Comparison of ENCODE assay signal across 2 cellular contexts in the genomic region with DNA sequence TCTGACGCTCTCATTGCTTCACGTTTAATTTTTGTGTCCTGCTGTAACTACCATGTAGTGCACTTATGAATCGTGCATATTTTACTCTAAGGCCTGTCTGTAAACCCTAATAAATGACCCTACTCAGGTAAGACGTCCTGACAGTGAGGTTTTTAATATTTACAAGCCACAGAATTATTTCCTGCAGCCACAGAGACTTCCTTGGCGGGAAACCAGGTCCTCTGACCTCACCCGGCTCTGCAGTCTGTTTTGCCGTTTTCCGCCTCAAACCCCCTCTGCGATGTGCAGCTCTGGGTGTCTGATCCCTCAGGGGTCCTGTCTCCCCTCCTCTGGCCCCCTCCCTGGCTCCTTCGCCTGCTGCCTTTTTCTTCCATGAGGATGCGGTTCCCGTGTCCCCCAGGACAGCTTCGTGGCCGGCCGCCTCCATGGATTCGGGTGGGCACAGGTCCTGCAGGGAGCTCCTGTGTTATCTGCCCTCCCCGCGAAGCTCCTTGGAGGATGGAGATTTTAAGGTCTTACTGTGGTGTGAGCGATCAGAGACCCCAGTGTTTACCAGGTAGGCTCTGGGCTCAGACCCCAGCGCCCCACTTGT.
TF ChIP-seq lines count a peak whose summit lies in the region.

No MANE protein-coding gene starts in this region.

TF ChIP-seq in SK-N-SH treated with all-trans-retinoic acid at 6 μM for 48 hours, 23 proteins besides CTCF, POLR2A, EP300 and RAD21 (continued from another document):
- TF ChIP-seq, protein P1, sequence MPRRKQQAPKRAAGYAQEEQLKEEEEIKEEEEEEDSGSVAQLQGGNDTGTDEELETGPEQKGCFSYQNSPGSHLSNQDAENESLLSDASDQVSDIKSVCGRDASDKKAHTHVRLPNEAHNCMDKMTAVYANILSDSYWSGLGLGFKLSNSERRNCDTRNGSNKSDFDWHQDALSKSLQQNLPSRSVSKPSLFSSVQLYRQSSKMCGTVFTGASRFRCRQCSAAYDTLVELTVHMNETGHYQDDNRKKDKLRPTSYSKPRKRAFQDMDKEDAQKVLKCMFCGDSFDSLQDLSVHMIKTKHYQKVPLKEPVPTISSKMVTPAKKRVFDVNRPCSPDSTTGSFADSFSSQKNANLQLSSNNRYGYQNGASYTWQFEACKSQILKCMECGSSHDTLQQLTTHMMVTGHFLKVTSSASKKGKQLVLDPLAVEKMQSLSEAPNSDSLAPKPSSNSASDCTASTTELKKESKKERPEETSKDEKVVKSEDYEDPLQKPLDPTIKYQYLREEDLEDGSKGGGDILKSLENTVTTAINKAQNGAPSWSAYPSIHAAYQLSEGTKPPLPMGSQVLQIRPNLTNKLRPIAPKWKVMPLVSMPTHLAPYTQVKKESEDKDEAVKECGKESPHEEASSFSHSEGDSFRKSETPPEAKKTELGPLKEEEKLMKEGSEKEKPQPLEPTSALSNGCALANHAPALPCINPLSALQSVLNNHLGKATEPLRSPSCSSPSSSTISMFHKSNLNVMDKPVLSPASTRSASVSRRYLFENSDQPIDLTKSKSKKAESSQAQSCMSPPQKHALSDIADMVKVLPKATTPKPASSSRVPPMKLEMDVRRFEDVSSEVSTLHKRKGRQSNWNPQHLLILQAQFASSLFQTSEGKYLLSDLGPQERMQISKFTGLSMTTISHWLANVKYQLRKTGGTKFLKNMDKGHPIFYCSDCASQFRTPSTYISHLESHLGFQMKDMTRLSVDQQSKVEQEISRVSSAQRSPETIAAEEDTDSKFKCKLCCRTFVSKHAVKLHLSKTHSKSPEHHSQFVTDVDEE (CRISPR knock-in tag; IDR thresholded peaks at IDR 0.05), result no peak
- no peak for TF ChIP-seq ZNF70 (CRISPR knock-in tag; IDR thresholded peaks at IDR 0.05)
- TF ChIP-seq, protein P2, sequence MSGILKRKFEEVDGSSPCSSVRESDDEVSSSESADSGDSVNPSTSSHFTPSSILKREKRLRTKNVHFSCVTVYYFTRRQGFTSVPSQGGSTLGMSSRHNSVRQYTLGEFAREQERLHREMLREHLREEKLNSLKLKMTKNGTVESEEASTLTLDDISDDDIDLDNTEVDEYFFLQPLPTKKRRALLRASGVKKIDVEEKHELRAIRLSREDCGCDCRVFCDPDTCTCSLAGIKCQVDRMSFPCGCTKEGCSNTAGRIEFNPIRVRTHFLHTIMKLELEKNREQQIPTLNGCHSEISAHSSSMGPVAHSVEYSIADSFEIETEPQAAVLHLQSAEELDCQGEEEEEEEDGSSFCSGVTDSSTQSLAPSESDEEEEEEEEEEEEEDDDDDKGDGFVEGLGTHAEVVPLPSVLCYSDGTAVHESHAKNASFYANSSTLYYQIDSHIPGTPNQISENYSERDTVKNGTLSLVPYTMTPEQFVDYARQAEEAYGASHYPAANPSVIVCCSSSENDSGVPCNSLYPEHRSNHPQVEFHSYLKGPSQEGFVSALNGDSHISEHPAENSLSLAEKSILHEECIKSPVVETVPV (CRISPR knock-in tag; IDR thresholded peaks at IDR 0.05), result no peak
- no peak for TF ChIP-seq ARNTL (CRISPR knock-in tag; IDR thresholded peaks at IDR 0.05; ENCODE audit: borderline replicate concordance, low read depth)
- TF ChIP-seq PPARA (CRISPR knock-in tag; IDR thresholded peaks at IDR 0.05; ENCODE audit: borderline replicate concordance), result no peak
TF ChIP-seq in SK-N-SH treated with all-trans-retinoic acid at 6 μM for 48 hours: peak in this region for 0.

TF ChIP-seq in SK-N-SH, 30 proteins besides CTCF, POLR2A, EP300 and RAD21 (continued from another document):
- TF ChIP-seq, protein P3, sequence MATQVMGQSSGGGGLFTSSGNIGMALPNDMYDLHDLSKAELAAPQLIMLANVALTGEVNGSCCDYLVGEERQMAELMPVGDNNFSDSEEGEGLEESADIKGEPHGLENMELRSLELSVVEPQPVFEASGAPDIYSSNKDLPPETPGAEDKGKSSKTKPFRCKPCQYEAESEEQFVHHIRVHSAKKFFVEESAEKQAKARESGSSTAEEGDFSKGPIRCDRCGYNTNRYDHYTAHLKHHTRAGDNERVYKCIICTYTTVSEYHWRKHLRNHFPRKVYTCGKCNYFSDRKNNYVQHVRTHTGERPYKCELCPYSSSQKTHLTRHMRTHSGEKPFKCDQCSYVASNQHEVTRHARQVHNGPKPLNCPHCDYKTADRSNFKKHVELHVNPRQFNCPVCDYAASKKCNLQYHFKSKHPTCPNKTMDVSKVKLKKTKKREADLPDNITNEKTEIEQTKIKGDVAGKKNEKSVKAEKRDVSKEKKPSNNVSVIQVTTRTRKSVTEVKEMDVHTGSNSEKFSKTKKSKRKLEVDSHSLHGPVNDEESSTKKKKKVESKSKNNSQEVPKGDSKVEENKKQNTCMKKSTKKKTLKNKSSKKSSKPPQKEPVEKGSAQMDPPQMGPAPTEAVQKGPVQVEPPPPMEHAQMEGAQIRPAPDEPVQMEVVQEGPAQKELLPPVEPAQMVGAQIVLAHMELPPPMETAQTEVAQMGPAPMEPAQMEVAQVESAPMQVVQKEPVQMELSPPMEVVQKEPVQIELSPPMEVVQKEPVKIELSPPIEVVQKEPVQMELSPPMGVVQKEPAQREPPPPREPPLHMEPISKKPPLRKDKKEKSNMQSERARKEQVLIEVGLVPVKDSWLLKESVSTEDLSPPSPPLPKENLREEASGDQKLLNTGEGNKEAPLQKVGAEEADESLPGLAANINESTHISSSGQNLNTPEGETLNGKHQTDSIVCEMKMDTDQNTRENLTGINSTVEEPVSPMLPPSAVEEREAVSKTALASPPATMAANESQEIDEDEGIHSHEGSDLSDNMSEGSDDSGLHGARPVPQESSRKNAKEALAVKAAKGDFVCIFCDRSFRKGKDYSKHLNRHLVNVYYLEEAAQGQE (IDR thresholded peaks at IDR 0.05; ENCODE audit: low read depth, low read length), result no peak
- no peak for TF ChIP-seq ELF1 (IDR thresholded peaks at IDR 0.05)
- no peak for TF ChIP-seq EZH2phosphoT487 (IDR thresholded peaks at IDR 0.05; ENCODE audit: borderline replicate concordance, low read depth)
- TF ChIP-seq, protein P4, sequence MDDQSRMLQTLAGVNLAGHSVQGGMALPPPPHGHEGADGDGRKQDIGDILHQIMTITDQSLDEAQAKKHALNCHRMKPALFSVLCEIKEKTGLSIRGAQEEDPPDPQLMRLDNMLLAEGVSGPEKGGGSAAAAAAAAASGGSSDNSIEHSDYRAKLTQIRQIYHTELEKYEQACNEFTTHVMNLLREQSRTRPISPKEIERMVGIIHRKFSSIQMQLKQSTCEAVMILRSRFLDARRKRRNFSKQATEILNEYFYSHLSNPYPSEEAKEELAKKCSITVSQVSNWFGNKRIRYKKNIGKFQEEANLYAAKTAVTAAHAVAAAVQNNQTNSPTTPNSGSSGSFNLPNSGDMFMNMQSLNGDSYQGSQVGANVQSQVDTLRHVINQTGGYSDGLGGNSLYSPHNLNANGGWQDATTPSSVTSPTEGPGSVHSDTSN (IDR thresholded peaks at IDR 0.05), result no peak
